In the genomic region with DNA sequence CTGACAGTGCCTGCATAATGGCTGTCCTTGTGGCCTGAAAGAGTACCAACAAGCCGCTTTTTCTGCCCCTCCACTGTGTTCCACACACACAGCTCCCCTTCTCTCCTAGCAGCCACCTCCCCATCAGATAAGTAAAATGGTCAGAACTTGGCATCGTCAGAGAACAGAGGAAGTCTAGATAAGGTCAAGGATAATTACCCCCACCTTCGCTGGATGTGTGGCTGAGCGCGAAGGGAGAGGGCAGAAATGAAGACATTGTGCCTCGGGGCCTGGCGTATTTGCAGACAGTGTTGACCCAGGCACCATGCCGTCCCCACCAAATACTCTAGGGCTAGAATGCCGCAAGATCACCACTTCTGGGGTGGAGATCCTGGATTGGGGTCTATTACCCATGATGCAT, we compare ENCODE assay signal across 27 cellular contexts.
"Had no signal": no experiment of that assay in that cellular context is flagged by ENCODE, and none has a peak within 500 bp of the region (broad histone marks: within the 10 kb centered on the region; RNA-seq: fewer than 3 reads in every experiment).

No MANE protein-coding gene starts in this region.

- H3K9ac ChIP-seq: neural progenitor cell had no signal

- H3K4me1 ChIP-seq: colonic mucosa, foreskin keratinocyte, gastroesophageal sphincter, heart right ventricle, neural progenitor cell, psoas muscle, sigmoid colon, tibial nerve, upper lobe of left lung had no signal

- H3K4me2 ChIP-seq: neural progenitor cell had no signal

- H3K4me3 ChIP-seq: colonic mucosa, gastroesophageal sphincter, heart right ventricle, neural progenitor cell, psoas muscle, sigmoid colon, thoracic aorta, tibial nerve, upper lobe of left lung had no signal

- H3K27ac ChIP-seq: colonic mucosa, epithelial cell of prostate, foreskin keratinocyte, gastroesophageal sphincter, heart right ventricle, neural progenitor cell, psoas muscle, sigmoid colon, thoracic aorta, tibial nerve, upper lobe of left lung had no signal

- H3K4me3 Mint-ChIP-seq: dendritic cell treated with granulocyte-macrophage colony-stimulating factor and Interleukin-4, amounts not matched to agents 40 ng/mL and 50 ng/mL, for 4 days; endodermal cell; immature natural killer cell; naive thymus-derived CD4-positive, alpha-beta T cell; nephron; neural progenitor cell; stimulated activated memory B cell treated with anti-CD40 and anti-IgM and Interleukin-4, amounts not matched to agents 10 μg/mL and 1 μg/mL and 100 μg/mL, for 72 hours had no signal

- DNase-seq: colonic mucosa; effector CD8-positive, alpha-beta T cell; endodermal cell; heart right ventricle; hypothalamus; immature natural killer cell; mesenchymal stem cell; midbrain; naive thymus-derived CD4-positive, alpha-beta T cell; psoas muscle; right cardiac atrium; sigmoid colon; stimulated activated CD4-positive, alpha-beta T cell treated with anti-CD3 and anti-CD28 coated beads, Interleukin-2, amount 100 ng/mL, for 24 hours; stimulated activated CD4-positive, alpha-beta T cell treated with anti-CD3 and anti-CD28 coated beads, Interleukin-4, amount 100 ng/mL, for 24 hours; stimulated activated naive CD8-positive, alpha-beta T cell treated with anti-CD3 and anti-CD28 coated beads, Interleukin-15, Interleukin-2, amounts not matched to agents 100 U/mL and 50 U/mL, for 24 hours; substantia nigra; upper lobe of left lung had no signal

- H2AFZ ChIP-seq: neural progenitor cell had no signal

- H3K27ac Mint-ChIP-seq: dendritic cell treated with granulocyte-macrophage colony-stimulating factor and Interleukin-4, amounts not matched to agents 40 ng/mL and 50 ng/mL, for 4 days; endodermal cell; neural progenitor cell had no signal

- ATAC-seq: esophagus mucosa; foreskin keratinocyte; gastroesophageal sphincter; heart right ventricle; naive thymus-derived CD4-positive, alpha-beta T cell; psoas muscle; right cardiac atrium; stimulated activated memory B cell treated with anti-CD40 and anti-IgM and Interleukin-4, amounts not matched to agents 10 μg/mL and 1 μg/mL and 100 μg/mL, for 72 hours; stimulated activated naive CD8-positive, alpha-beta T cell treated with anti-CD3 and anti-CD28 coated beads, Interleukin-15, Interleukin-2, amounts not matched to agents 100 U/mL and 50 U/mL, for 24 hours had no signal

- H3K9me3 Mint-ChIP-seq: dendritic cell treated with granulocyte-macrophage colony-stimulating factor and Interleukin-4, amounts not matched to agents 40 ng/mL and 50 ng/mL, for 4 days; endodermal cell; immature natural killer cell; naive thymus-derived CD4-positive, alpha-beta T cell; nephron; neural progenitor cell; stimulated activated memory B cell treated with anti-CD40 and anti-IgM and Interleukin-4, amounts not matched to agents 10 μg/mL and 1 μg/mL and 100 μg/mL, for 72 hours had no signal

- H3K27me3 ChIP-seq: colonic mucosa, foreskin keratinocyte, gastroesophageal sphincter, heart right ventricle, neural progenitor cell, sigmoid colon, tibial nerve, upper lobe of left lung had no signal

- H3K27me3 Mint-ChIP-seq: dendritic cell treated with granulocyte-macrophage colony-stimulating factor and Interleukin-4, amounts not matched to agents 40 ng/mL and 50 ng/mL, for 4 days; naive thymus-derived CD4-positive, alpha-beta T cell; stimulated activated memory B cell treated with anti-CD40 and anti-IgM and Interleukin-4, amounts not matched to agents 10 μg/mL and 1 μg/mL and 100 μg/mL, for 72 hours had no signal

- H3K9me3 ChIP-seq: colonic mucosa, gastroesophageal sphincter, heart right ventricle, psoas muscle, sigmoid colon, thoracic aorta, tibial nerve, upper lobe of left lung had no signal

- H3K4me1 Mint-ChIP-seq: endodermal cell, immature natural killer cell had no signal
